In the genomic region with DNA sequence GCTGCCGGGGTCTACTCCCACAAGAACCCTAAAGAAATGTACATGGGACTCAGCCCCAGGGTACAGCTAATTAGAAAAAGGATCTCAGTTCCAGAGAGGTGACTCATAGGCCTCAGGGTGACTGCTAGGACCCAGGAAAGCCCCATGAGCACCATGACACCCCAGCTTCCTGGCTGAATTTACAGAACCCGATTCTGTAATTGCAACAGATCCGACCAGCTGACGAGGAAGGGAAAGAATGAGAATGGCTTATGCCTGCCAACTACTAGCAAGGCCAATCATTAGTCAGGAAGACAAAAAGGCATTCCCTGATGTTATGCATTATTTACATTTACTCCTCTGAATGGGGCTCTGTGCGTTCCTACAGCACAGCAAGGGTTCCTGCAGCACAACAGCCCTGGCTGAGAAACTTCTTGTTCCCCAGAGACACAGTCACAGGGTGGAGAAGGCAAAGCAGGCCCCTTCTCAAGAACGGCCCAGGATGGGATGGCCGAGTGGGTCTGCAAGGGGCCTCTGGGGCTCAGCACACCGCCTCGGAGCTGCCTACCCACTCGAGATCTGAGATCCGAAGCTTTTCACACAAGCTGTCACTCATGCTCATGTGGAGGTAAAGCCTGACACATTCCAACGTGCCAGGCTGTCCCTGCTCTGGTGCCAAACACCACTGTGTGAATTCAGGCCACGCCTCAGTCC, we compare ENCODE assay signal across 8 cellular contexts. TPM values are rescaled to one million over a fixed set of nuclear protein-coding genes. Genes with fewer than 3 reads are reported as not detected.
DNase-seq lines count a peak whose midpoint lies in the region; ATAC-seq, FAIRE-seq and TF ChIP-seq lines count a peak whose summit lies in the region.

No MANE protein-coding gene starts in this region.

- no peak overlapping the region for H3K9ac ChIP-seq in HUES64 (ENCODE audit: low read depth, low read length)

- H3K36me3 ChIP-seq in HUES64 (ENCODE audit: insufficient read depth, low read length) (no peaks in the 10 kb centered on the region), pancreas (no peaks in the 10 kb centered on the region)

- peak overlapping the region; percentile 70; the same call in 1 of the 2 replicates for H3K27ac ChIP-seq in HUES64 (ENCODE audit: low read depth, low read length)
- H3K27ac ChIP-seq in pancreas: peak overlapping the region in 3 of 4 donors; percentile 17 to 64 (median 61)

- TF ChIP-seq CTCF in endothelial cell (IDR thresholded peaks at IDR 0.05; ENCODE audit: unreplicated experiment) (no peak), pancreas (IDR thresholded peaks at IDR 0.05) (no peak)

- H3K27me3 Mint-ChIP-seq in endothelial cell (ENCODE audit: unreplicated experiment): peaks cover 2% of the 10 kb centered on the region

- H3K4me1 ChIP-seq in HUES64 (ENCODE audit: insufficient read depth, low read length) (peaks cover 12% of the 10 kb centered on the region), pancreas (no peaks in the 10 kb centered on the region)

- H3K4me3 ChIP-seq in HUES64 (ENCODE audit: low read length): 0 out of 2 replicates have a peak overlapping the region, but pooled peaks have one; percentile 0
- H3K4me3 ChIP-seq in pancreas: no peak overlapping the region

- H3K27ac Mint-ChIP-seq in endothelial cell (ENCODE audit: unreplicated experiment): peak overlapping the region; percentile 30

- H3K4me1 Mint-ChIP-seq in endothelial cell (ENCODE audit: unreplicated experiment): no peaks in the 10 kb centered on the region

- intact Hi-C loops in pancreas (cut with DNase I): no loop called here

- H3K9me3 ChIP-seq in HUES64 (ENCODE audit: insufficient read depth, low read depth, low read length): no peaks in the 10 kb centered on the region
- H3K9me3 ChIP-seq in pancreas: no peaks in the 10 kb centered on the region

- no peaks in the 10 kb centered on the region for H3K27me3 ChIP-seq in HUES64 (ENCODE audit: insufficient read depth, low read length)
- no peaks in the 10 kb centered on the region for H3K27me3 ChIP-seq in pancreas

- H3K36me3 Mint-ChIP-seq in endothelial cell (ENCODE audit: low read depth, unreplicated experiment): no peaks in the 10 kb centered on the region

- 53% methylated on average over 12 of the region's 13 CpGs for WGBS in HUES64
- 45 to 50% methylated on average over 13 of the region's 13 CpGs for WGBS in pancreas, 2 donors

- DNase-seq in activated gamma-delta T cell treated with Interleukin-2 at 50 U/mL for 16 hours: peak; percentile 55
- DNase-seq in activated gamma-delta T cell (lab: John Stamatoyannopoulos, UW): no peak
- peak; percentile 66 to 70 for DNase-seq in activated CD4-positive, alpha-beta T cell treated with anti-CD3 and anti-CD28 coated beads, Interleukin-2, amount 50 U/mL, for 4 hours
- no peak for DNase-seq in endothelial cell (ENCODE audit: low spot score)
- DNase-seq in pancreas: peak in 3 of 6 donors; percentile 8 to 37 (median 17)
- no peak for DNase-seq in DMS79 treated with DMSO at 0.1 percent for 48 hours (lab: John Stamatoyannopoulos, UW)
- no peak for DNase-seq in putamen (ENCODE audit: low spot score)

- ATAC-seq in pancreas: peak in 3 of 4 donors; percentile 77 to 87 (median 84)

- H3K9me3 Mint-ChIP-seq in endothelial cell (ENCODE audit: unreplicated experiment): no peaks in the 10 kb centered on the region

- no peak for FAIRE-seq in pancreas (lab: Jason Lieb, UNC)

- H3K4me3 Mint-ChIP-seq in endothelial cell (ENCODE audit: unreplicated experiment): no peak overlapping the region

RNA-seq across cellular contexts. Expression of a gene that starts 27.2 kb away (rescaled TPM):
- 2.3 TPM for polyA plus RNA-seq in HUES64 (2013, experiment 1 of 2)
- 2.0 TPM for polyA plus RNA-seq in HUES64 (2013, experiment 2 of 2)
- total RNA-seq in endothelial cell (ENCODE audit: unreplicated experiment) (0.82 TPM), pancreas (under 1 TPM; 0.18 to 0.53 (median 0.43) TPM)
- 1 to 10 TPM; 3.9 to 4.0 TPM for polyA plus RNA-seq in pancreas

RNA-seq across cellular contexts. Expression of a gene that starts 36.7 kb away (rescaled TPM):
- polyA plus RNA-seq in HUES64 (2013, experiment 1 of 2): 44.0 TPM
- 40.5 TPM for polyA plus RNA-seq in HUES64 (2013, experiment 2 of 2)
- 35.5 TPM for total RNA-seq in endothelial cell (ENCODE audit: unreplicated experiment)
- 10 to 100 TPM in 4 of 6 donors, 1 to 10 TPM in 2; 9.6 to 16.1 (median 10.7) TPM for total RNA-seq in pancreas
- 10 to 100 TPM; 24.2 to 28.6 TPM for polyA plus RNA-seq in pancreas

RNA-seq across cellular contexts. Expression of a gene that starts 52.2 kb away (rescaled TPM):
- 8.1 TPM for polyA plus RNA-seq in HUES64 (2013, experiment 1 of 2)
- 10.3 TPM for polyA plus RNA-seq in HUES64 (2013, experiment 2 of 2)
- total RNA-seq in endothelial cell (ENCODE audit: unreplicated experiment) (18.5 TPM), pancreas (10 to 100 TPM in 1 of 6 donors, 1 to 10 TPM in 5; 5.4 to 16.4 (median 6.6) TPM)
- 10 to 100 TPM in 1 of 2 donors, 1 to 10 TPM in 1; 3.5 to 10.5 TPM for polyA plus RNA-seq in pancreas

RNA-seq across cellular contexts. Expression of a gene that starts 53.2 kb away (rescaled TPM):
- 1.2 TPM for polyA plus RNA-seq in HUES64 (2013, experiment 1 of 2)
- 2.2 TPM for polyA plus RNA-seq in HUES64 (2013, experiment 2 of 2)
- total RNA-seq in endothelial cell (ENCODE audit: unreplicated experiment) (0.23 TPM), pancreas (1 to 10 TPM in 1 of 6 donors, under 1 TPM in 1, not detected in 4; 0.12 to 1.4 TPM)
- polyA plus RNA-seq in pancreas: not detected

Comparison
In these comparisons a context has a peak if more than half of its experiments do, and no peak if none do; other contexts are left out.
1. DNase-seq: peak in activated gamma-delta T cell treated with Interleukin-2 at 50 U/mL for 16 hours (single experiment) and activated CD4-positive, alpha-beta T cell treated with anti-CD3 and anti-CD28 coated beads, Interleukin-2, amount 50 U/mL, for 4 hours (2 of 2); none in activated gamma-delta T cell (single experiment), endothelial cell (single experiment), DMS79 treated with DMSO at 0.1 percent for 48 hours (single experiment) and putamen (single experiment).